ENCODE assay signal across 14 cellular contexts in genomic region chr2:37837576-37838335, GRCh38.
DNase-seq lines count a peak whose midpoint lies in the region; ATAC-seq and TF ChIP-seq lines count a peak whose summit lies in the region.
"Had no signal": no experiment of that assay in that cellular context is flagged by ENCODE, and none has a peak within 500 bp of the region (broad histone marks: within the 10 kb centered on the region; RNA-seq: fewer than 3 reads in every experiment).

No MANE protein-coding gene starts in this region.

- no peak for TF ChIP-seq CTCF in fibroblast of villous mesenchyme (IDR thresholded peaks at IDR 0.05; ENCODE audit: insufficient read depth, low read depth, low read length)
- TF ChIP-seq CTCF in liver (IDR thresholded peaks at IDR 0.05; ENCODE audit: low read depth, low read length, missing input control), result no peak

- no peaks in the 10 kb centered on the region for H3K4me1 ChIP-seq in liver (ENCODE audit: control insufficient read depth in 4 of 4, insufficient read depth in 4 of 4, low read length in 3 of 4)

- H3K4me3 ChIP-seq in fibroblast of villous mesenchyme (ENCODE audit: low read depth, low read length), result no peak overlapping the region
- H3K4me3 ChIP-seq in liver (ENCODE audit: low read depth in 1 of 3, low read length in 3 of 3), result no peak overlapping the region
- H3K4me3 ChIP-seq in skeletal muscle cell (ENCODE audit: low read depth, low read length), result no peak overlapping the region
- H3K4me3 ChIP-seq: coronary artery had no signal

- no peaks in the 10 kb centered on the region for H3K27me3 ChIP-seq in liver (ENCODE audit: control insufficient read depth in 4 of 4, insufficient read depth in 4 of 4, low read length in 3 of 4)

- no peak for TF ChIP-seq RAD21 in liver (IDR thresholded peaks at IDR 0.05)

- ATAC-seq in HG02798 (IDR thresholded peaks at IDR 0.05; ENCODE audit: poor library complexity, unreplicated experiment), result no peak

- WGBS in liver, result 73% methylated on average over 6 of the region's 6 CpGs

- no peaks in the 10 kb centered on the region for H3K36me3 ChIP-seq in liver (ENCODE audit: control insufficient read depth in 4 of 4, insufficient read depth in 3 of 4, low read depth in 1 of 4, low read length in 3 of 4)

- H3K9me3 ChIP-seq in liver (ENCODE audit: control insufficient read depth in 4 of 4, low read length in 3 of 4), result no peaks in the 10 kb centered on the region

- H3K9ac ChIP-seq in liver (ENCODE audit: low read depth in 1 of 2, low read length in 2 of 2), result no peak overlapping the region

- DNase-seq in HCEC 1CT, result peak; percentile 59
- DNase-seq in fibroblast of villous mesenchyme (ENCODE audit: low read depth), result peak; percentile 93
- DNase-seq in skeletal muscle cell (ENCODE audit: low read depth), result peak; percentile 87
- no peak for DNase-seq in NCI-H748 (lab: John Stamatoyannopoulos, UW; ENCODE audit: unreplicated experiment)
- DNase-seq in epidermal melanocyte (ENCODE audit: insufficient read length, low spot score), result no peak
- DNase-seq in RPMI8226, result no peak
- DNase-seq: activated B cell treated with CpG ODN at 0.5 μM for 24 hours, activated gamma-delta T cell treated with Interleukin-2 at 50 U/mL for 16 hours, erythroblast, NCI-H2107, small intestine had no signal

- no peak overlapping the region for H3K27ac ChIP-seq in liver (ENCODE audit: low read depth in 1 of 2, low read length in 2 of 2)
- H3K27ac ChIP-seq: coronary artery had no signal

TF ChIP-seq in liver, 16 proteins besides CTCF, POLR2A, EP300 and RAD21:
- TF ChIP-seq YY1 (IDR thresholded peaks at IDR 0.05) (no peak), NR2F2 (IDR thresholded peaks at IDR 0.05) (peak; percentile 88), SP1 (IDR thresholded peaks at IDR 0.05) (peak; percentile 41), RXRA (IDR thresholded peaks at IDR 0.05) (peak; percentile 71 to 80), ATF3 (IDR thresholded peaks at IDR 0.05) (peak; percentile 46), ZBTB33 (IDR thresholded peaks at IDR 0.05) (no peak), REST (IDR thresholded peaks at IDR 0.05) (peak; percentile 13)
TF ChIP-seq in liver: peak in this region for 5.

Comparison
In these comparisons a context has a peak if more than half of its experiments do, and no peak if none do; other contexts are left out.
1. DNase-seq: peak in HCEC 1CT (single experiment), fibroblast of villous mesenchyme (single experiment) and skeletal muscle cell (single experiment); none in NCI-H748 (single experiment), epidermal melanocyte (single experiment) and RPMI8226 (single experiment).